15 cellular contexts compared by ENCODE assay signal in genomic region chr6:54681987-54682386, GRCh38.
DNase-seq lines count a peak whose midpoint lies in the region; ATAC-seq, FAIRE-seq and TF ChIP-seq lines count a peak whose summit lies in the region.
"Had no signal": no experiment of that assay in that cellular context is flagged by ENCODE, and none has a peak within 500 bp of the region (broad histone marks: within the 10 kb centered on the region; RNA-seq: fewer than 3 reads in every experiment).

No MANE protein-coding gene starts in this region.

- DNase-seq in H54 (ENCODE audit: insufficient read length, low spot score) (peak; percentile 25), RWPE2 (ENCODE audit: low spot score) (no peak), fibroblast of mammary gland (ENCODE audit: low read depth) (peak; percentile 85), skeletal muscle cell (ENCODE audit: low read depth) (peak; percentile 35), NCI-H128 (lab: John Stamatoyannopoulos, UW; ENCODE audit: unreplicated experiment) (no peak), GM19239 (ENCODE audit: insufficient read length, low spot score) (no peak)
- DNase-seq: activated naive CD8-positive, alpha-beta T cell treated with anti-CD3 and anti-CD28 coated beads, Interleukin-2, amount 10 ng/mL, durations not matched to agents 7 days and 5 days; heart right ventricle; lower lobe of right lung; NCI-H345; tibial artery had no signal

- TF ChIP-seq CTCF in RWPE2 (IDR thresholded peaks at IDR 0.05; ENCODE audit: poor library complexity, severe bottlenecking) = no peak
- TF ChIP-seq CTCF in fibroblast of mammary gland (conservative IDR thresholded peaks at IDR 0.05; ENCODE audit: control insufficient read depth, insufficient read depth, low read depth, low read length) = no peak

- peaks cover 3% of the 10 kb centered on the region for H3K4me1 ChIP-seq in RWPE2 (ENCODE audit: insufficient read depth, poor library complexity, severe bottlenecking)
- H3K4me1 ChIP-seq: heart right ventricle, lower lobe of right lung, parathyroid adenoma, tibial artery had no signal

- no peak overlapping the region for H3K27ac ChIP-seq in RWPE2 (ENCODE audit: poor library complexity, severe bottlenecking)
- H3K27ac ChIP-seq: heart right ventricle, lower lobe of right lung, parathyroid adenoma, tibial artery had no signal

- FAIRE-seq in H54 (lab: Jason Lieb, UNC) (peak; percentile 99), GM19239 (lab: Jason Lieb, UNC) (no peak)

- no peak overlapping the region for H3K4me3 ChIP-seq in RWPE2 (ENCODE audit: severe bottlenecking)
- H3K4me3 ChIP-seq in fibroblast of mammary gland (ENCODE audit: control insufficient read depth, low read depth, low read length) = no peak overlapping the region
- no peak overlapping the region for H3K4me3 ChIP-seq in skeletal muscle cell (ENCODE audit: low read depth, low read length)
- H3K4me3 ChIP-seq: GM23338, heart right ventricle, lower lobe of right lung, tibial artery had no signal

- no peaks in the 10 kb centered on the region for H3K27me3 ChIP-seq in RWPE2 (ENCODE audit: insufficient read depth, poor library complexity, severe bottlenecking)
- H3K27me3 ChIP-seq: heart right ventricle, tibial artery had no signal

- TF ChIP-seq POLR2A in H54 (IDR thresholded peaks at IDR 0.05; ENCODE audit: low read depth, low read length) = no peak

- ATAC-seq in RWPE2 (ENCODE audit: low read depth) (peak; percentile 82), GM18907 (IDR thresholded peaks at IDR 0.05; ENCODE audit: unreplicated experiment) (no peak), HG03469 (IDR thresholded peaks at IDR 0.05; ENCODE audit: unreplicated experiment) (no peak)
- ATAC-seq: GM23338, lower lobe of right lung had no signal

- no peaks in the 10 kb centered on the region for H3K36me3 ChIP-seq in RWPE2 (ENCODE audit: low read depth)
- H3K36me3 ChIP-seq: heart right ventricle, lower lobe of right lung, tibial artery had no signal

- no peaks in the 10 kb centered on the region for H3K9me3 ChIP-seq in RWPE2 (ENCODE audit: severe bottlenecking)
- H3K9me3 ChIP-seq: heart right ventricle, lower lobe of right lung, tibial artery had no signal

Comparison
In these comparisons a context has a peak if more than half of its experiments do, and no peak if none do; other contexts are left out.
1. DNase-seq: peak in H54 (single experiment), fibroblast of mammary gland (single experiment) and skeletal muscle cell (single experiment); none in RWPE2 (single experiment), NCI-H128 (single experiment) and GM19239 (single experiment).